In the genomic region with DNA sequence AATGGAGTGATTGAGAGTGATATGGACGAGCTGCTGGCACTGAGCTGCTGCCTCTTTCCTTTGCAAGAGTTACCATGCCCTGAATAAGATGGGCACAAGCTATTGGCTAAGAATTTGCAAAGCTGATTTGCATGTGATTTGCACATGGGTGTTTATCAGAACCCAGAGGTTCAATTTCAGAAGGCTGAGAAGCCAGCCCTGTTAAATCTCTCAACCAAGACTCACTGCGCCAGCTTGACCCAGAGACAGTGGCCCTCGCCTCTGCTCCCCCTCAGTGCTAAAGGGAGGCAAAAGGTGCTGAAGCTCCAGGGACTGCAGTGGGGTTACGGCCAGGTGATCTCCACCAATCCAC, we compare ENCODE assay signal across 1 cellular context.
TF ChIP-seq lines count a peak whose summit lies in the region.

No MANE protein-coding gene starts in this region.

TF ChIP-seq in HCT116, 20 proteins besides CTCF, POLR2A, EP300 and RAD21:
- TF ChIP-seq EGR1 (IDR thresholded peaks at IDR 0.05; ENCODE audit: low read depth): no peak
- TF ChIP-seq FOSL1 (IDR thresholded peaks at IDR 0.05; ENCODE audit: low read depth): no peak
- no peak for TF ChIP-seq EZH2phosphoT487 (IDR thresholded peaks at IDR 0.05; ENCODE audit: borderline replicate concordance)
- no peak for TF ChIP-seq ZNF274 (IDR thresholded peaks at IDR 0.05; ENCODE audit: low read depth, low read length)
- TF ChIP-seq, protein P1, sequence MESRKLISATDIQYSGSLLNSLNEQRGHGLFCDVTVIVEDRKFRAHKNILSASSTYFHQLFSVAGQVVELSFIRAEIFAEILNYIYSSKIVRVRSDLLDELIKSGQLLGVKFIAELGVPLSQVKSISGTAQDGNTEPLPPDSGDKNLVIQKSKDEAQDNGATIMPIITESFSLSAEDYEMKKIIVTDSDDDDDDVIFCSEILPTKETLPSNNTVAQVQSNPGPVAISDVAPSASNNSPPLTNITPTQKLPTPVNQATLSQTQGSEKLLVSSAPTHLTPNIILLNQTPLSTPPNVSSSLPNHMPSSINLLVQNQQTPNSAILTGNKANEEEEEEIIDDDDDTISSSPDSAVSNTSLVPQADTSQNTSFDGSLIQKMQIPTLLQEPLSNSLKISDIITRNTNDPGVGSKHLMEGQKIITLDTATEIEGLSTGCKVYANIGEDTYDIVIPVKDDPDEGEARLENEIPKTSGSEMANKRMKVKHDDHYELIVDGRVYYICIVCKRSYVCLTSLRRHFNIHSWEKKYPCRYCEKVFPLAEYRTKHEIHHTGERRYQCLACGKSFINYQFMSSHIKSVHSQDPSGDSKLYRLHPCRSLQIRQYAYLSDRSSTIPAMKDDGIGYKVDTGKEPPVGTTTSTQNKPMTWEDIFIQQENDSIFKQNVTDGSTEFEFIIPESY (IDR thresholded peaks at IDR 0.05; ENCODE audit: extremely low read depth, insufficient replicate concordance, low read length): no peak
- TF ChIP-seq CEBPB (IDR thresholded peaks at IDR 0.05; ENCODE audit: low read depth): no peak
- TF ChIP-seq, protein P2, sequence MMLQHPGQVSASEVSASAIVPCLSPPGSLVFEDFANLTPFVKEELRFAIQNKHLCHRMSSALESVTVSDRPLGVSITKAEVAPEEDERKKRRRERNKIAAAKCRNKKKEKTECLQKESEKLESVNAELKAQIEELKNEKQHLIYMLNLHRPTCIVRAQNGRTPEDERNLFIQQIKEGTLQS (IDR thresholded peaks at IDR 0.05): no peak
- no peak for TF ChIP-seq POLR2AphosphoS5 (IDR thresholded peaks at IDR 0.05; ENCODE audit: low read depth, low read length)
